Comparison of ENCODE assay signal across 12 cellular contexts in the genomic region with DNA sequence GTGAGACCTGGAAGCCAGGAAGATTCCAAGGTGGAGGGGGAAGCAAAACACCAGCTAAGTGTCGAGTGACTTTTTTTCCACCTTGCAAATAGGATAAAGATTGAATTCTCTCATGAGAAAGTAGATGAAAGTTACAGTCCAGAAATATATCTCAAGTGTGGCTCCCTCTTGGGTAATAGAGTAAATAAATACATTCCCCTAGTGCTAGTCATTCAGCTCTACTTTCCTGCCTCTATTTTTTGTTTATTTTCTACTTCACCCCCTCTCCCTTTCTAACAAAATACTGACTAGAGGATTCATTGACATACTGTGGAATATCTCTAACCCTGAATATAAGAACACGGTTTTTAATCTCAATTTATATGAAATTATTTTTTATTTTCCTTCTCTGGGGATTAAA. TPM values are rescaled to one million over a fixed set of nuclear protein-coding genes. Genes with fewer than 3 reads are reported as not detected.
"Had no signal": no experiment of that assay in that cellular context is flagged by ENCODE, and none has a peak within 500 bp of the region (broad histone marks: within the 10 kb centered on the region; RNA-seq: fewer than 3 reads in every experiment).

No MANE protein-coding gene starts in this region.

- H3K4me1 Mint-ChIP-seq: IgD-negative memory B cell had no signal

- H2AFZ ChIP-seq: GM23248 had no signal

- H3K9me3 ChIP-seq: HAP-1 had no signal

- H3K27ac ChIP-seq: GM23248, HL-60 had no signal

- DNase-seq: GM23248, GOT3, H7, HFFc6, KG1 had no signal

- ATAC-seq: HCT116, HepG2 had no signal

- H3K4me1 ChIP-seq: HAP-1 had no signal

- H3K9ac ChIP-seq: GM23248 had no signal

- H3K27ac Mint-ChIP-seq: HFFc6, IgD-negative memory B cell had no signal

- H3K4me3 Mint-ChIP-seq: HFFc6, IgD-negative memory B cell had no signal

- H3K36me3 ChIP-seq: HAP-1 had no signal

- FAIRE-seq: HepG2 had no signal

- H3K4me3 ChIP-seq: GM23248, HAP-1 had no signal

- H3K36me3 Mint-ChIP-seq: IgD-negative memory B cell had no signal

RNA-seq across cellular contexts. Expression of a gene that starts 19.2 kb away (rescaled TPM):
- total RNA-seq: GM23248, H4, H7, HepG2, HFFc6, HT1080 had no signal
- polyA plus RNA-seq: GM23248, HepG2, IgD-negative memory B cell had no signal

RNA-seq across cellular contexts. Expression of a gene that starts 34.0 kb away (rescaled TPM):
- total RNA-seq: GM23248, H4, H7, HepG2, HFFc6, HT1080 had no signal
- polyA plus RNA-seq: GM23248, HepG2, IgD-negative memory B cell had no signal

RNA-seq across cellular contexts. Expression of a gene that starts 42.4 kb away (rescaled TPM):
- total RNA-seq: GM23248, H4, H7, HepG2, HFFc6, HT1080 had no signal
- polyA plus RNA-seq: GM23248, HepG2, IgD-negative memory B cell had no signal

RNA-seq across cellular contexts. Expression of a gene that starts 58.7 kb away (rescaled TPM):
- total RNA-seq: GM23248, H4, H7, HepG2, HFFc6, HT1080 had no signal
- polyA plus RNA-seq: GM23248, HepG2, IgD-negative memory B cell had no signal

RNA-seq across cellular contexts. Expression of a gene that starts 59.6 kb away (rescaled TPM):
- total RNA-seq: GM23248, H4, H7, HepG2, HFFc6, HT1080 had no signal
- polyA plus RNA-seq: GM23248, HepG2, IgD-negative memory B cell had no signal
